1 cellular context compared by ENCODE assay signal in genomic region chr9:7166074-7166473, GRCh38.
TF ChIP-seq lines count a peak whose summit lies in the region.

No MANE protein-coding gene starts in this region.

TF ChIP-seq in K562, 482 proteins besides CTCF, POLR2A, EP300 and RAD21 (continued from another document and continues in another):
- TF ChIP-seq CBFA2T2 (conservative IDR thresholded peaks at IDR 0.05) (peak; percentile 89), MED1 (CRISPR knock-in tag; IDR thresholded peaks at IDR 0.05; ENCODE audit: borderline replicate concordance) (no peak), TCF3 (CRISPR knock-in tag; IDR thresholded peaks at IDR 0.05) (peak; percentile 78), RB1 (IDR thresholded peaks at IDR 0.05; ENCODE audit: low read depth) (no peak), POLR2AphosphoS5 (IDR thresholded peaks at IDR 0.05; ENCODE audit: control insufficient read depth, insufficient read depth, low read depth, low read length) (0 out of 2 replicates have a peak, but pooled peaks have one; percentile 27), CCAR2 (IDR thresholded peaks at IDR 0.05; ENCODE audit: low read depth, low read length) (no peak), BMI1 (IDR thresholded peaks at IDR 0.05; ENCODE audit: low read length) (no peak), RBM15 (IDR thresholded peaks at IDR 0.05; ENCODE audit: insufficient read depth, low read length) (no peak), ZNF3 (CRISPR knock-in tag; IDR thresholded peaks at IDR 0.05) (no peak), TEAD4 (IDR thresholded peaks at IDR 0.05; ENCODE audit: low read length) (peak; percentile 82), TEAD4 (CRISPR knock-in tag; IDR thresholded peaks at IDR 0.05; ENCODE audit: borderline replicate concordance) (no peak), ZNF175 (CRISPR knock-in tag; IDR thresholded peaks at IDR 0.05; ENCODE audit: low read depth) (no peak), IRF2 (CRISPR knock-in tag; IDR thresholded peaks at IDR 0.05) (no peak), STAT5A (IDR thresholded peaks at IDR 0.05; ENCODE audit: borderline replicate concordance, low read length) (peak; percentile 43; the same call in 1 of the 2 replicates), RCOR1 (IDR thresholded peaks at IDR 0.05; ENCODE audit: borderline replicate concordance in 1 of 2, low read depth in 2 of 2, low read length in 2 of 2) (peak in 1 of 2 experiments; percentile 16; a peak in 1 of 4 replicates), MNT (conservative IDR thresholded peaks at IDR 0.05) (peak in 1 of 2 experiments; percentile 2; a peak in 1 of 4 replicates), SMARCA4 (IDR thresholded peaks at IDR 0.05) (peak; percentile 69; the same call in 1 of the 2 replicates), LCOR (CRISPR knock-in tag; IDR thresholded peaks at IDR 0.05) (no peak), ZEB2 (IDR thresholded peaks at IDR 0.05) (no peak), CUX1 (CRISPR knock-in tag; IDR thresholded peaks at IDR 0.05) (no peak), NR2C2 (CRISPR knock-in tag; IDR thresholded peaks at IDR 0.05) (no peak), NR2C2 (tag; IDR thresholded peaks at IDR 0.05) (no peak), ZFX (CRISPR knock-in tag; IDR thresholded peaks at IDR 0.05) (no peak), MBD1 (CRISPR knock-in tag; IDR thresholded peaks at IDR 0.05) (no peak), ZNF668 (CRISPR knock-in tag; IDR thresholded peaks at IDR 0.05) (no peak), TRIM24 (IDR thresholded peaks at IDR 0.05) (0 out of 4 replicates have a peak, but pooled peaks of 1 of the 2 experiments have one; percentile 48), ZNF77 (CRISPR knock-in tag; IDR thresholded peaks at IDR 0.05) (no peak), XRCC4 (IDR thresholded peaks at IDR 0.05; ENCODE audit: extremely low read depth, insufficient read depth, insufficient read length) (no peak), SMARCE1 (IDR thresholded peaks at IDR 0.05) (peak; percentile 41; the same call in 1 of the 2 replicates), PML (IDR thresholded peaks at IDR 0.05; ENCODE audit: low read length) (peak; percentile 47; the same call in 1 of the 2 replicates), RFX5 (IDR thresholded peaks at IDR 0.05; ENCODE audit: low read depth, low read length) (no peak), PHF21A (IDR thresholded peaks at IDR 0.05; ENCODE audit: borderline replicate concordance, low read depth) (no peak), POLR2AphosphoS2 (IDR thresholded peaks at IDR 0.05; ENCODE audit: low read length) (no peak), NFIC (IDR thresholded peaks at IDR 0.05) (peak; percentile 42; the same call in 1 of the 2 replicates), LEF1 (IDR thresholded peaks at IDR 0.05) (peak; percentile 32; the same call in 1 of the 2 replicates), NCOA6 (IDR thresholded peaks at IDR 0.05) (no peak), NEUROD1 (IDR thresholded peaks at IDR 0.05; ENCODE audit: borderline replicate concordance, low read depth, low read length, partially characterized antibody) (no peak), TAF15 (IDR thresholded peaks at IDR 0.05; ENCODE audit: low read depth, low read length) (no peak), MCM2 (IDR thresholded peaks at IDR 0.05; ENCODE audit: low read depth) (no peak), CHD1 (IDR thresholded peaks at IDR 0.05; ENCODE audit: low read length) (no peak), FOXK2 (conservative IDR thresholded peaks at IDR 0.05 in 1 of 2, IDR thresholded peaks at IDR 0.05 in 1 of 2; ENCODE audit: low read depth in 2 of 2) (0 out of 4 replicates have a peak, but pooled peaks of 1 of the 2 experiments have one; percentile 26), ZNF76 (CRISPR knock-in tag; IDR thresholded peaks at IDR 0.05; ENCODE audit: borderline replicate concordance) (no peak), MAZ (CRISPR knock-in tag; conservative IDR thresholded peaks at IDR 0.05 in 1 of 2, IDR thresholded peaks at IDR 0.05 in 1 of 2) (no peak), ZNF41 (CRISPR knock-in tag; conservative IDR thresholded peaks at IDR 0.05) (no peak), ZNF696 (CRISPR knock-in tag; conservative IDR thresholded peaks at IDR 0.05) (no peak)
- TF ChIP-seq, protein P1, sequence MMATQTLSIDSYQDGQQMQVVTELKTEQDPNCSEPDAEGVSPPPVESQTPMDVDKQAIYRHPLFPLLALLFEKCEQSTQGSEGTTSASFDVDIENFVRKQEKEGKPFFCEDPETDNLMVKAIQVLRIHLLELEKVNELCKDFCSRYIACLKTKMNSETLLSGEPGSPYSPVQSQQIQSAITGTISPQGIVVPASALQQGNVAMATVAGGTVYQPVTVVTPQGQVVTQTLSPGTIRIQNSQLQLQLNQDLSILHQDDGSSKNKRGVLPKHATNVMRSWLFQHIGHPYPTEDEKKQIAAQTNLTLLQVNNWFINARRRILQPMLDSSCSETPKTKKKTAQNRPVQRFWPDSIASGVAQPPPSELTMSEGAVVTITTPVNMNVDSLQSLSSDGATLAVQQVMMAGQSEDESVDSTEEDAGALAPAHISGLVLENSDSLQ (IDR thresholded peaks at IDR 0.05) = peak; percentile 54
- TF ChIP-seq, protein P2, sequence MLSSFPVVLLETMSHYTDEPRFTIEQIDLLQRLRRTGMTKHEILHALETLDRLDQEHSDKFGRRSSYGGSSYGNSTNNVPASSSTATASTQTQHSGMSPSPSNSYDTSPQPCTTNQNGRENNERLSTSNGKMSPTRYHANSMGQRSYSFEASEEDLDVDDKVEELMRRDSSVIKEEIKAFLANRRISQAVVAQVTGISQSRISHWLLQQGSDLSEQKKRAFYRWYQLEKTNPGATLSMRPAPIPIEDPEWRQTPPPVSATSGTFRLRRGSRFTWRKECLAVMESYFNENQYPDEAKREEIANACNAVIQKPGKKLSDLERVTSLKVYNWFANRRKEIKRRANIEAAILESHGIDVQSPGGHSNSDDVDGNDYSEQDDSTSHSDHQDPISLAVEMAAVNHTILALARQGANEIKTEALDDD (IDR thresholded peaks at IDR 0.05) = no peak
- TF ChIP-seq, protein P3, sequence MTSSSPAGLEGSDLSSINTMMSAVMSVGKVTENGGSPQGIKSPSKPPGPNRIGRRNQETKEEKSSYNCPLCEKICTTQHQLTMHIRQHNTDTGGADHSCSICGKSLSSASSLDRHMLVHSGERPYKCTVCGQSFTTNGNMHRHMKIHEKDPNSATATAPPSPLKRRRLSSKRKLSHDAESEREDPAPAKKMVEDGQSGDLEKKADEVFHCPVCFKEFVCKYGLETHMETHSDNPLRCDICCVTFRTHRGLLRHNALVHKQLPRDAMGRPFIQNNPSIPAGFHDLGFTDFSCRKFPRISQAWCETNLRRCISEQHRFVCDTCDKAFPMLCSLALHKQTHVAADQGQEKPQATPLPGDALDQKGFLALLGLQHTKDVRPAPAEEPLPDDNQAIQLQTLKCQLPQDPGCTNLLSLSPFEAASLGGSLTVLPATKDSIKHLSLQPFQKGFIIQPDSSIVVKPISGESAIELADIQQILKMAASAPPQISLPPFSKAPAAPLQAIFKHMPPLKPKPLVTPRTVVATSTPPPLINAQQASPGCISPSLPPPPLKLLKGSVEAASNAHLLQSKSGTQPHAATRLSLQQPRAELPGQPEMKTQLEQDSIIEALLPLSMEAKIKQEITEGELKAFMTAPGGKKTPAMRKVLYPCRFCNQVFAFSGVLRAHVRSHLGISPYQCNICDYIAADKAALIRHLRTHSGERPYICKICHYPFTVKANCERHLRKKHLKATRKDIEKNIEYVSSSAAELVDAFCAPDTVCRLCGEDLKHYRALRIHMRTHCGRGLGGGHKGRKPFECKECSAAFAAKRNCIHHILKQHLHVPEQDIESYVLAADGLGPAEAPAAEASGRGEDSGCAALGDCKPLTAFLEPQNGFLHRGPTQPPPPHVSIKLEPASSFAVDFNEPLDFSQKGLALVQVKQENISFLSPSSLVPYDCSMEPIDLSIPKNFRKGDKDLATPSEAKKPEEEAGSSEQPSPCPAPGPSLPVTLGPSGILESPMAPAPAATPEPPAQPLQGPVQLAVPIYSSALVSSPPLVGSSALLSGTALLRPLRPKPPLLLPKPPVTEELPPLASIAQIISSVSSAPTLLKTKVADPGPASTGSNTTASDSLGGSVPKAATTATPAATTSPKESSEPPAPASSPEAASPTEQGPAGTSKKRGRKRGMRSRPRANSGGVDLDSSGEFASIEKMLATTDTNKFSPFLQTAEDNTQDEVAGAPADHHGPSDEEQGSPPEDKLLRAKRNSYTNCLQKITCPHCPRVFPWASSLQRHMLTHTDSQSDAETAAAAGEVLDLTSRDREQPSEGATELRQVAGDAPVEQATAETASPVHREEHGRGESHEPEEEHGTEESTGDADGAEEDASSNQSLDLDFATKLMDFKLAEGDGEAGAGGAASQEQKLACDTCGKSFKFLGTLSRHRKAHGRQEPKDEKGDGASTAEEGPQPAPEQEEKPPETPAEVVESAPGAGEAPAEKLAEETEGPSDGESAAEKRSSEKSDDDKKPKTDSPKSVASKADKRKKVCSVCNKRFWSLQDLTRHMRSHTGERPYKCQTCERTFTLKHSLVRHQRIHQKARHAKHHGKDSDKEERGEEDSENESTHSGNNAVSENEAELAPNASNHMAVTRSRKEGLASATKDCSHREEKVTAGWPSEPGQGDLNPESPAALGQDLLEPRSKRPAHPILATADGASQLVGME (CRISPR knock-in tag; IDR thresholded peaks at IDR 0.05) = no peak
- TF ChIP-seq, protein P4, sequence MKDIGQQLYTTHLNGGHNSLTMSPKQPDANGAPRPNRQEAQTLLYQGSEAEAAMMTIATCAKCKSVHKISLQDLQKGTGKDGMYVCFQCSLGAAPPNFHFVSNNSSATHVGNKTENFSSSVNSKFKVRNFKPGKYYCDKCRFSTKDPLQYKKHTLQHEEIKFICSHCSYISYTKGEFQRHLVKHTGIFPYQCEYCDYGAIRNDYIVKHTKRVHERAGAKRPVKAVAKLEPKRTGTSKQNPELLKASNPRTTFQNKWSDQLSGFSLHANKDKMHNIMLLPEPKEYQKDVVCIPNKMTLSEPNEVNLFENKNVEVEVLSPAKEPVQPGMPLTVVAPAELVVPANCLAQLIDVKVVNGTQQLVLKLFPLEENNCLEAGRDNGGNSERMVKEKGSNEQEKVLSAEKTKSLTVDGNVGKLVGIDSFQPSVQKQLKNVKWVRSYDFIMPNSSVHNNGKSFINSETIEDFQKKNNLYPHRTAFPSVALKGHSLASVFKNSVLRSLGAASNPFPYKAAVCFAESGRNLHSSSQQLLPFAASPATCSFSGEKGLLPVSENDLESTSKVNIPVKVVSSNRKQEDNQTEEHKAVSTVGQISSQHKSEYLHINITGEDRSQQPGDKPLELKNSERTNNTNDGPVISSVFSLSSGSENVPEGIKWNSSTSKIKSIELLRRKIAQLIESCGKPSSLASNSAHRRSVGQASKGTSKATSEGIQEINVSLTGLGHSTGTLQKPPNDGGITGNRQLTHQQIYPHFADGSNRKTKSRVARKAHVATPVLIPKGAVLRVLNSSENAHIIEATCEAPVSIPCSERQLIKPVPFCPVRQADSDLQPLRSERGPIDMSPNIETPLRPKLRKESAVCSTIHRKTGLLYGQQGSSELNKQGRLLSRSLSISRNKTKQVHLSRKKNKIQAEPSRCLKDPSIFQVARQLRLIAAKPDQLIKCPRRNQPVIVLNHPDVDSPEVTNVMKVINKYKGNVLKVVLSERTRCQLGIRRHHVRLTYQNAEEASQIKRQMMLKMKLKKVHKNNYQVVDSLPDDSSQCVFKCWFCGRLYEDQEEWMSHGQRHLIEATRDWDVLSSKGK (CRISPR knock-in tag; IDR thresholded peaks at IDR 0.05) = no peak
